In the genomic region with DNA sequence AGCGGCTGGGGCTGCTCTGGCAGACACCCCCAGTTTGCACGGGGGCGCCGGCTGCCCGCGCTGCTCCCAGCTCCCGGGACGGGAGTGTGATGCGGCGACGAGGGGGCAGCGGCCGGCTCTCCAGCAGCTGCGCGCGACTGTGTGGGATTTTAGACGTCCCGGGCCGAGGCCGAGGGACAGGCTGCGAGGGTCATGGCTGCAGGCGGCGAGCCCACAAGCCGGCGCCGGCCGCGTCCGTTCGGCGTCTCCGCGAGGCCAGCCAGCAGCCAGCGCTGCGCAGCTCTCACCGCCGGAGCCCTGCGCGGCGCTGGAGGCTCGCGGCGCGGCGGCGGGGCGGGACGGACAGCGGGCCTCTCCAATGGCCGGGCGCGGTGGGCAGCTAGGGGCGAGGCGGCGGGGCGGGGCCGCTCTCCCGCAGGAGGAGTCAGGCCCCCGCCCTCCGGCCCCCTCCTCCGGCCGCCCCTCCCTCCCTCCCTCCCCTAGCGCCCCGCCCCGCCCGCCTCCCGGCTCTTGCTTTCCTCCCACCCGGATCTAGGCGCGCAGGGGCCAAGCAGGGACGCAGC, we compare ENCODE assay signal across 8 cellular contexts. TPM values are rescaled to one million over a fixed set of nuclear protein-coding genes. Genes with fewer than 3 reads are reported as not detected.
DNase-seq lines count a peak whose midpoint lies in the region; ATAC-seq and TF ChIP-seq lines count a peak whose summit lies in the region.

TSS of gene FZD4 (minus strand) at position 285 of the 563 bp plus-strand sequence. CDS start 310 bp downstream, outside the sequence.

- ATAC-seq in RWPE2 (ENCODE audit: low read depth), result peak; percentile 95
- ATAC-seq in heart right ventricle, result peak; percentile 80 to 97 (median 90)

- no peak within 1 kb of the TSS for H3K4me3 ChIP-seq in KMS-11 (IDR thresholded peaks at IDR 0.05; ENCODE audit: insufficient read depth, low read depth, low read length)
- peak within 1 kb of the TSS; percentile 52 for H3K4me3 ChIP-seq in RWPE2 (ENCODE audit: severe bottlenecking)
- H3K4me3 ChIP-seq in heart right ventricle, result peak within 1 kb of the TSS; percentile 84 to 100 (median 98)
- peak within 1 kb of the TSS; percentile 70 for H3K4me3 ChIP-seq in parathyroid adenoma (ENCODE audit: low read depth, low read length)

- H2AFZ ChIP-seq in KMS-11 (ENCODE audit: low read depth) (peak within 1 kb of the TSS; percentile 97), parathyroid adenoma (peak within 1 kb of the TSS; percentile 75)

- peaks cover 8% of the 10 kb centered on the region; the same call in 1 of the 2 replicates for H3K27me3 ChIP-seq in KMS-11 (ENCODE audit: insufficient read depth, low read depth)
- no peaks in the 10 kb centered on the region for H3K27me3 ChIP-seq in RWPE2 (ENCODE audit: insufficient read depth, poor library complexity, severe bottlenecking)
- peaks cover 0 to 36% (median 0%) of the 10 kb centered on the region in 7 donors for H3K27me3 ChIP-seq in heart right ventricle
- no peaks in the 10 kb centered on the region for H3K27me3 ChIP-seq in parathyroid adenoma (ENCODE audit: control insufficient read depth, insufficient read depth, low read length)

- H3K4me1 ChIP-seq in KMS-11 (ENCODE audit: low read depth, poor library complexity, severe bottlenecking) (peaks cover 13% of the 10 kb centered on the region), RWPE2 (ENCODE audit: insufficient read depth, poor library complexity, severe bottlenecking) (no peaks in the 10 kb centered on the region), heart right ventricle (peaks cover 2 to 62% (median 46%) of the 10 kb centered on the region in 9 donors), parathyroid adenoma (no peaks in the 10 kb centered on the region)

- H3K9ac ChIP-seq in KMS-11, result peak within 1 kb of the TSS; percentile 28; the same call in 1 of the 2 replicates
- H3K9ac ChIP-seq in parathyroid adenoma, result peak within 1 kb of the TSS; percentile 46

- intact Hi-C loops in heart right ventricle (cut with DNase I), result loop anchor here in 7 of 10 donors (5.0 to 10.0 kb wide), 4 partner anchors 37 to 140 kb away; partner anchors contain the start of gene TMEM135 (in 6 of the 7)

- H3K27ac ChIP-seq in KMS-11, result no peak within 1 kb of the TSS
- peak within 1 kb of the TSS; percentile 30 for H3K27ac ChIP-seq in RWPE2 (ENCODE audit: poor library complexity, severe bottlenecking)
- H3K27ac ChIP-seq in heart right ventricle, result peak within 1 kb of the TSS; percentile 86 to 100 (median 98)
- peak within 1 kb of the TSS; percentile 87 for H3K27ac ChIP-seq in parathyroid adenoma

- no peaks in the 10 kb centered on the region for H3K79me2 ChIP-seq in KMS-11 (ENCODE audit: insufficient read depth, low read depth)
- H3K79me2 ChIP-seq in parathyroid adenoma, result no peaks in the 10 kb centered on the region

- DNase-seq in GM10266 (ENCODE audit: extremely low spot score) (peak; percentile 95), H4 (ENCODE audit: low spot score) (peak; percentile 79), RWPE2 (ENCODE audit: low spot score) (peak; percentile 81), amygdala (lab: John Stamatoyannopoulos, UW) (peak in 51 of 56 donors; percentile 17 to 90 (median 73)), heart right ventricle (peak; percentile 92 to 94)
- DNase-seq in effector CD4-positive, alpha-beta T cell, result no peak

- WGBS in heart right ventricle, 2 donors, result 0% methylated on average over 42 to 62 of the region's 71 CpGs

- TF ChIP-seq CTCF in GM10266 (IDR thresholded peaks at IDR 0.05; ENCODE audit: control insufficient read depth, insufficient read depth, low read depth, missing control alignments) (peak; percentile 19), KMS-11 (conservative IDR thresholded peaks at IDR 0.05; ENCODE audit: low read depth, low read length) (no peak), RWPE2 (IDR thresholded peaks at IDR 0.05; ENCODE audit: poor library complexity, severe bottlenecking) (no peak), heart right ventricle (IDR thresholded peaks at IDR 0.05) (peak in 3 of 9 donors; percentile 22 to 47 (median 36)), parathyroid adenoma (IDR thresholded peaks at IDR 0.05) (no peak)

- H3K9me3 ChIP-seq in RWPE2 (ENCODE audit: severe bottlenecking), result no peaks in the 10 kb centered on the region
- H3K9me3 ChIP-seq in heart right ventricle, result no peaks in the 10 kb centered on the region
- H3K9me3 ChIP-seq in parathyroid adenoma (ENCODE audit: control insufficient read depth, low read length), result no peaks in the 10 kb centered on the region

- H3K36me3 ChIP-seq in KMS-11 (ENCODE audit: insufficient read depth), result no peaks in the 10 kb centered on the region
- H3K36me3 ChIP-seq in RWPE2 (ENCODE audit: low read depth), result no peaks in the 10 kb centered on the region
- peaks cover 0 to 22% (median 9%) of the 10 kb centered on the region in 9 donors for H3K36me3 ChIP-seq in heart right ventricle
- H3K36me3 ChIP-seq in parathyroid adenoma (ENCODE audit: control insufficient read depth, insufficient read depth, low read length), result no peaks in the 10 kb centered on the region

- H3K4me2 ChIP-seq in KMS-11 (peak within 1 kb of the TSS; percentile 81), parathyroid adenoma (ENCODE audit: low read length) (peak within 1 kb of the TSS; percentile 81)

- no peaks in the 10 kb centered on the region for H4K20me1 ChIP-seq in KMS-11 (ENCODE audit: insufficient read depth)

RNA-seq across cellular contexts. Expression of gene FZD4, which starts in this region (rescaled TPM):
- 8.8 and 10.5 TPM in 2 replicates for total RNA-seq in H4 (2014; rRNA removed; shearing (Covaris generic))
- 10 to 100 TPM; 17.8 to 34.6 (median 23.7) TPM for total RNA-seq in heart right ventricle
- 10 to 100 TPM; 13.5 to 17.9 TPM for polyA plus RNA-seq in heart right ventricle
